In the genomic region with DNA sequence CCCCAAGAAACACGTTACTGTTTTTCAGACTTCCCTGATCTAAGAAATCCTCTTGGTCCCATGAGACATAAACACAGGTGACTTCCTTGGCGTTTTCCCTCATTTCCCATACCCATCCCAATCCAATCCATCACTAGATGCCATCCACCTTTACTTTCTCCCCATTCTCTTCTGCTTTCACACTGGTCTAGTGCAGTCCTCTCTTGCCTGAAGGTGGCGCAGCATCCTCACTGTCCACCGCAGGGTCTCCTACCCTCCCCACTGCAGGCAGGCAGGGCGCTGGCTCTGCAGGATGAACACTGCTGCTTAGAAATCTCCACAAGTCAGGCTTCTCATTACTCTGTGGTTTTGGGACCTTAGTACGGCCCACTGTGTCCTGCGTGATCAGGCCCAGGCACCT, we compare ENCODE assay signal across 8 cellular contexts. TPM values are rescaled to one million over a fixed set of nuclear protein-coding genes. Genes with fewer than 3 reads are reported as not detected.
DNase-seq lines count a peak whose midpoint lies in the region; ATAC-seq and TF ChIP-seq lines count a peak whose summit lies in the region.

No MANE protein-coding gene starts in this region.

- CTCF ChIA-PET in activated CD4-positive, alpha-beta memory T cell treated with anti-CD3 and anti-CD28 coated beads, Interleukin-2, amount 10 ng/mL, durations not matched to agents 7 days and 5 days (lab: Charles Lee) = interaction anchor here (0.9 to 1.3 kb wide), 3 partner anchors 12 to 104 kb away, joined by 3 read pairs; no protein-coding TSS in a partner anchor

- H3K4me1 ChIP-seq in KMS-11 (ENCODE audit: low read depth, poor library complexity, severe bottlenecking) = peaks cover 19% of the 10 kb centered on the region

- no peak overlapping the region for H3K9ac ChIP-seq in KMS-11

- peaks cover 9% of the 10 kb centered on the region for H4K20me1 ChIP-seq in KMS-11 (ENCODE audit: insufficient read depth)

- DNase-seq in AG10803 (ENCODE audit: low read depth) (no peak), fibroblast of villous mesenchyme (ENCODE audit: low read depth) (no peak), renal cortical epithelial cell (ENCODE audit: low read depth) (peak; percentile 41), GM19240 (ENCODE audit: insufficient read length, low spot score) (no peak)
- DNase-seq in activated CD4-positive, alpha-beta memory T cell treated with anti-CD3 and anti-CD28 coated beads, Interleukin-2, amount 10 ng/mL, durations not matched to agents 7 days and 5 days = peak; percentile 48

- no peak overlapping the region for H2AFZ ChIP-seq in KMS-11 (ENCODE audit: low read depth)

- H3K79me2 ChIP-seq in KMS-11 (ENCODE audit: insufficient read depth, low read depth) = peaks cover 84% of the 10 kb centered on the region

- TF ChIP-seq CTCF in AG10803 (conservative IDR thresholded peaks at IDR 0.05; ENCODE audit: low read length) (peak; percentile 22), KMS-11 (conservative IDR thresholded peaks at IDR 0.05; ENCODE audit: low read depth, low read length) (peak; percentile 34; the same call in 1 of the 2 replicates), fibroblast of villous mesenchyme (IDR thresholded peaks at IDR 0.05; ENCODE audit: insufficient read depth, low read depth, low read length) (peak; percentile 59)

- no peak overlapping the region for H3K27ac ChIP-seq in KMS-11

- no peak overlapping the region for H3K4me2 ChIP-seq in KMS-11

- H3K36me3 Mint-ChIP-seq in activated CD4-positive, alpha-beta memory T cell treated with anti-CD3 and anti-CD28 coated beads, Interleukin-2, amount 10 ng/mL, durations not matched to agents 7 days and 5 days (ENCODE audit: low read depth) = peaks cover 6% of the 10 kb centered on the region

- H3K4me3 ChIP-seq in AG10803 (ENCODE audit: low read length) = no peak overlapping the region
- no peak overlapping the region for H3K4me3 ChIP-seq in KMS-11 (IDR thresholded peaks at IDR 0.05; ENCODE audit: insufficient read depth, low read depth, low read length)
- H3K4me3 ChIP-seq in fibroblast of villous mesenchyme (ENCODE audit: low read depth, low read length) = no peak overlapping the region

- ATAC-seq in HG03565 (IDR thresholded peaks at IDR 0.05; ENCODE audit: unreplicated experiment) (no peak), GM19452 (IDR thresholded peaks at IDR 0.05; ENCODE audit: unreplicated experiment) (no peak)

- no peak overlapping the region for H3K4me3 Mint-ChIP-seq in activated CD4-positive, alpha-beta memory T cell treated with anti-CD3 and anti-CD28 coated beads, Interleukin-2, amount 10 ng/mL, durations not matched to agents 7 days and 5 days

- no peaks in the 10 kb centered on the region for H3K27me3 ChIP-seq in KMS-11 (ENCODE audit: insufficient read depth, low read depth)

- peak overlapping the region; percentile 44 for H3K27ac Mint-ChIP-seq in activated CD4-positive, alpha-beta memory T cell treated with anti-CD3 and anti-CD28 coated beads, Interleukin-2, amount 10 ng/mL, durations not matched to agents 7 days and 5 days

- peaks cover 61% of the 10 kb centered on the region for H3K4me1 Mint-ChIP-seq in activated CD4-positive, alpha-beta memory T cell treated with anti-CD3 and anti-CD28 coated beads, Interleukin-2, amount 10 ng/mL, durations not matched to agents 7 days and 5 days

- H3K27me3 Mint-ChIP-seq in activated CD4-positive, alpha-beta memory T cell treated with anti-CD3 and anti-CD28 coated beads, Interleukin-2, amount 10 ng/mL, durations not matched to agents 7 days and 5 days = no peaks in the 10 kb centered on the region

- no peaks in the 10 kb centered on the region for H3K9me3 Mint-ChIP-seq in activated CD4-positive, alpha-beta memory T cell treated with anti-CD3 and anti-CD28 coated beads, Interleukin-2, amount 10 ng/mL, durations not matched to agents 7 days and 5 days

- POLR2A ChIA-PET in activated CD4-positive, alpha-beta memory T cell treated with anti-CD3 and anti-CD28 coated beads, Interleukin-2, amount 10 ng/mL, durations not matched to agents 7 days and 5 days (lab: Charles Lee) = no interaction called here

- no peaks in the 10 kb centered on the region for H3K36me3 ChIP-seq in KMS-11 (ENCODE audit: insufficient read depth)

RNA-seq across cellular contexts. Expression of gene RAB7A, which starts 58.2 kb away (rescaled TPM):
- total RNA-seq in activated CD4-positive, alpha-beta memory T cell treated with anti-CD3 and anti-CD28 coated beads, Interleukin-2, amount 10 ng/mL, durations not matched to agents 7 days and 5 days = 100 to 1,000 TPM; 213 to 225 TPM
- 67.3 and 85.5 TPM in 2 replicates for total RNA-seq in fibroblast of villous mesenchyme
- total RNA-seq in renal cortical epithelial cell = 33.9 and 100.0 TPM in 2 replicates

Comparison
In these comparisons a context has a peak if more than half of its experiments do, and no peak if none do; other contexts are left out.
1. DNase-seq: peak in activated CD4-positive, alpha-beta memory T cell treated with anti-CD3 and anti-CD28 coated beads, Interleukin-2, amount 10 ng/mL, durations not matched to agents 7 days and 5 days (single experiment) and renal cortical epithelial cell (single experiment); none in AG10803 (single experiment), fibroblast of villous mesenchyme (single experiment) and GM19240 (single experiment).
2. Peak in every context shown above with its lines, with median percentiles within 50 percentile points of each other: CTCF ChIP-seq.